ENCODE assay signal across 18 cellular contexts in genomic region chr10:12538596-12538995, GRCh38.
"Had no signal": no experiment of that assay in that cellular context is flagged by ENCODE, and none has a peak within 500 bp of the region (broad histone marks: within the 10 kb centered on the region; RNA-seq: fewer than 3 reads in every experiment).

No MANE protein-coding gene starts in this region.

- H3K36me3 ChIP-seq: lower lobe of right lung, vagina had no signal

- H3K27me3 ChIP-seq: testis, vagina had no signal

- DNase-seq: activated CD4-positive, alpha-beta T cell treated with anti-CD3 and anti-CD28 coated beads for 1 hour; activated CD4-positive, alpha-beta T cell treated with anti-CD3 and anti-CD28 coated beads, Interleukin-2, amount 50 U/mL, for 1 hour; activated CD8-positive, alpha-beta T cell treated with anti-CD3 and anti-CD28 coated beads, Interleukin-2, amount 10 ng/mL, durations not matched to agents 7 days and 5 days; activated naive CD4-positive, alpha-beta T cell treated with Interleukin-2 at 50 U/mL for 16 hours; activated naive CD8-positive, alpha-beta T cell treated with anti-CD3 and anti-CD28 coated beads for 36 hours; activated T-cell treated with anti-CD3 and anti-CD28 coated beads, Interleukin-2, amount 50 U/mL, for 24 hours; amniotic stem cell; cortex of kidney; lower lobe of right lung; naive thymus-derived CD4-positive, alpha-beta T cell; occipital lobe; small intestine; stimulated activated CD4-positive, alpha-beta T cell treated with anti-CD3 and anti-CD28 coated beads, Interleukin-15, amount 100 ng/mL, for 24 hours; stimulated activated naive CD4-positive, alpha-beta T cell; T-helper 2 cell had no signal

- H3K4me3 ChIP-seq: lower lobe of right lung, testis, vagina had no signal

- H3K27ac Mint-ChIP-seq: activated CD8-positive, alpha-beta T cell treated with anti-CD3 and anti-CD28 coated beads, Interleukin-2, amount 10 ng/mL, durations not matched to agents 7 days and 5 days; activated naive CD8-positive, alpha-beta T cell treated with anti-CD3 and anti-CD28 coated beads for 36 hours; activated T-cell treated with anti-CD3 and anti-CD28 coated beads, Interleukin-2, amount 50 U/mL, for 24 hours had no signal

- H3K4me1 ChIP-seq: lower lobe of right lung, vagina had no signal

- H3K36me3 Mint-ChIP-seq: activated naive CD8-positive, alpha-beta T cell treated with anti-CD3 and anti-CD28 coated beads for 36 hours had no signal

- H3K9me3 ChIP-seq: lower lobe of right lung, testis, vagina had no signal

- ATAC-seq: activated CD8-positive, alpha-beta T cell treated with anti-CD3 and anti-CD28 coated beads, Interleukin-2, amount 10 ng/mL, durations not matched to agents 7 days and 5 days; lower lobe of right lung; naive thymus-derived CD4-positive, alpha-beta T cell had no signal

- H3K4me3 Mint-ChIP-seq: activated CD8-positive, alpha-beta T cell treated with anti-CD3 and anti-CD28 coated beads, Interleukin-2, amount 10 ng/mL, durations not matched to agents 7 days and 5 days; activated naive CD8-positive, alpha-beta T cell treated with anti-CD3 and anti-CD28 coated beads for 36 hours; activated T-cell treated with anti-CD3 and anti-CD28 coated beads, Interleukin-2, amount 50 U/mL, for 24 hours; naive thymus-derived CD4-positive, alpha-beta T cell; neural crest cell had no signal

- H3K9me3 Mint-ChIP-seq: activated naive CD8-positive, alpha-beta T cell treated with anti-CD3 and anti-CD28 coated beads for 36 hours; activated T-cell treated with anti-CD3 and anti-CD28 coated beads, Interleukin-2, amount 50 U/mL, for 24 hours; neural crest cell had no signal

- H3K27ac ChIP-seq: lower lobe of right lung, vagina had no signal

- H3K27me3 Mint-ChIP-seq: activated naive CD8-positive, alpha-beta T cell treated with anti-CD3 and anti-CD28 coated beads for 36 hours; activated T-cell treated with anti-CD3 and anti-CD28 coated beads, Interleukin-2, amount 50 U/mL, for 24 hours had no signal
